In genomic region chr5:64958757-64959391, GRCh38 we compare ENCODE assay signal across 9 cellular contexts.
DNase-seq lines count a peak whose midpoint lies in the region; ATAC-seq, FAIRE-seq and TF ChIP-seq lines count a peak whose summit lies in the region.
"Had no signal": no experiment of that assay in that cellular context is flagged by ENCODE, and none has a peak within 500 bp of the region (broad histone marks: within the 10 kb centered on the region; RNA-seq: fewer than 3 reads in every experiment).

No MANE protein-coding gene starts in this region.

- H3K9me3 ChIP-seq in MG63 = peaks cover 13% of the 10 kb centered on the region

- no peak for TF ChIP-seq POLR2A in H54 (IDR thresholded peaks at IDR 0.05; ENCODE audit: low read depth, low read length)

- no peaks in the 10 kb centered on the region for H3K27me3 ChIP-seq in MG63

- DNase-seq in AML-193 (lab: John Stamatoyannopoulos, UW) (peak; percentile 42 to 52), H54 (ENCODE audit: insufficient read length, low spot score) (no peak), amniotic epithelial cell (ENCODE audit: low read depth) (peak; percentile 59), left lobe of liver (ENCODE audit: low spot score) (no peak), NCI-H1048 (lab: John Stamatoyannopoulos, UW) (no peak), MG63 (no peak), NCI-H2081 treated with DMSO at 0.1 percent for 48 hours (lab: John Stamatoyannopoulos, UW) (no peak)
- DNase-seq: stimulated activated naive B cell treated with anti-CD40 and anti-IgM and Interleukin-4, amounts not matched to agents 10 μg/mL and 1 μg/mL and 100 μg/mL, for 72 hours had no signal

- H3K36me3 ChIP-seq in MG63 = no peaks in the 10 kb centered on the region; the same call in 1 of the 2 replicates

- no peak overlapping the region for H3K4me3 ChIP-seq in MG63

- FAIRE-seq in H54 (lab: Jason Lieb, UNC) = peak; percentile 78

- peak; percentile 40 for ATAC-seq in left lobe of liver
- no peak for ATAC-seq in GM21528 (IDR thresholded peaks at IDR 0.05; ENCODE audit: low FRiP score, unreplicated experiment)

Comparison
In these comparisons a context has a peak if more than half of its experiments do, and no peak if none do; other contexts are left out.
1. DNase-seq: peak in AML-193 (2 of 2) and amniotic epithelial cell (single experiment); none in H54 (single experiment), left lobe of liver (single experiment), NCI-H1048 (single experiment), MG63 (single experiment) and NCI-H2081 treated with DMSO at 0.1 percent for 48 hours (single experiment).